In genomic region chr7:102456327-102456726, GRCh38 we compare ENCODE assay signal across 1 cellular context.
TF ChIP-seq lines count a peak whose summit lies in the region.

No MANE protein-coding gene starts in this region.

TF ChIP-seq in HepG2, 621 proteins besides CTCF, POLR2A, EP300 and RAD21:
- TF ChIP-seq ZBTB3 (CRISPR knock-in tag; IDR thresholded peaks at IDR 0.05; ENCODE audit: borderline replicate concordance, low read depth): no peak
- TF ChIP-seq MXD4 (CRISPR knock-in tag; IDR thresholded peaks at IDR 0.05): no peak
